In genomic region chr20:18176318-18176785, GRCh38 we compare ENCODE assay signal across 20 cellular contexts. TPM values are rescaled to one million over a fixed set of nuclear protein-coding genes. Genes with fewer than 3 reads are reported as not detected.
A peak's percentile ranks its signal among the peaks of the same experiment; 100 is the strongest.
DNase-seq lines count a peak whose midpoint lies in the region; ATAC-seq, FAIRE-seq and TF ChIP-seq lines count a peak whose summit lies in the region.
"Had no signal": no experiment of that assay in that cellular context is flagged by ENCODE, and none has a peak within 500 bp of the region (broad histone marks: within the 10 kb centered on the region; RNA-seq: fewer than 3 reads in every experiment).

No MANE protein-coding gene starts in this region.

- H3K4me2 ChIP-seq in IMR-90 (ENCODE audit: low read depth, low read length) (no peak overlapping the region), astrocyte (ENCODE audit: low read length) (no peak overlapping the region)
- H3K4me2 ChIP-seq: BLaER1 treated with 17β-estradiol and CSF1 and Interleukin-3, amounts not matched to agents 10 nM and 100 nM had no signal

- no peak overlapping the region for H3K23ac ChIP-seq in IMR-90 (ENCODE audit: low read depth, low read length)

- H2BK15ac ChIP-seq in IMR-90 (ENCODE audit: low read depth, low read length), result no peak overlapping the region

- BruUV-seq in IMR-90 (replicated peaks; lab: Mats Ljungman, UMichigan), result no TSS peak

- H3K4me3 ChIP-seq in IMR-90 (ENCODE audit: insufficient read depth, low read depth, low read length), result no peak overlapping the region
- H3K4me3 ChIP-seq in astrocyte (ENCODE audit: insufficient read depth, low read depth, low read length), result no peak overlapping the region
- no peak overlapping the region for H3K4me3 ChIP-seq in right cardiac atrium (ENCODE audit: low read length)
- H3K4me3 ChIP-seq: BLaER1 treated with 17β-estradiol and CSF1 and Interleukin-3, amounts not matched to agents 10 nM and 100 nM; esophagus muscularis mucosa had no signal

- peaks cover 14% of the 10 kb centered on the region for H3K4me1 Mint-ChIP-seq in activated CD8-positive, alpha-beta T cell treated with anti-CD3 and anti-CD28 coated beads for 36 hours (ENCODE audit: low read depth)
- H3K4me1 Mint-ChIP-seq in activated CD8-positive, alpha-beta T cell treated with anti-CD3 and anti-CD28 coated beads, Interleukin-2, amount 10 ng/mL, durations not matched to agents 7 days and 5 days (ENCODE audit: low read depth), result no peaks in the 10 kb centered on the region
- H3K4me1 Mint-ChIP-seq in astrocyte (ENCODE audit: low read depth, unreplicated experiment), result no peaks in the 10 kb centered on the region
- peaks cover 4% of the 10 kb centered on the region for H3K4me1 Mint-ChIP-seq in neural crest cell

- CTCF ChIA-PET in activated CD8-positive, alpha-beta T cell treated with anti-CD3 and anti-CD28 coated beads for 36 hours (lab: Charles Lee), result no interaction called here
- CTCF ChIA-PET in activated CD8-positive, alpha-beta T cell treated with anti-CD3 and anti-CD28 coated beads, Interleukin-2, amount 10 ng/mL, durations not matched to agents 7 days and 5 days (lab: Charles Lee), result no interaction called here
- CTCF ChIA-PET in IMR-90 (lab: Yijun Ruan, JAX), result no interaction called here

- no peak overlapping the region for H3K4ac ChIP-seq in IMR-90 (ENCODE audit: low read depth, low read length)

- in situ Hi-C loops in IMR-90 (cut with MboI; ENCODE audit: low sequenced_read_pairs), result no loop called here

- peaks cover 72% of the 10 kb centered on the region for H3K36me3 Mint-ChIP-seq in activated CD8-positive, alpha-beta T cell treated with anti-CD3 and anti-CD28 coated beads for 36 hours (ENCODE audit: low read depth)
- H3K36me3 Mint-ChIP-seq in activated CD8-positive, alpha-beta T cell treated with anti-CD3 and anti-CD28 coated beads, Interleukin-2, amount 10 ng/mL, durations not matched to agents 7 days and 5 days (ENCODE audit: low read depth), result peaks cover 62% of the 10 kb centered on the region
- H3K36me3 Mint-ChIP-seq in astrocyte (ENCODE audit: low read depth, unreplicated experiment) (peaks cover 32% of the 10 kb centered on the region), neural crest cell (ENCODE audit: low read depth) (peaks cover 38% of the 10 kb centered on the region)

- H3K9ac ChIP-seq in IMR-90 (ENCODE audit: low read depth, low read length) (no peak overlapping the region), astrocyte (ENCODE audit: low read length) (no peak overlapping the region)
- H3K9ac ChIP-seq: BLaER1 treated with 17β-estradiol and CSF1 and Interleukin-3, amounts not matched to agents 10 nM and 100 nM had no signal

- H3K18ac ChIP-seq in IMR-90 (ENCODE audit: low read depth, low read length), result no peak overlapping the region

- ATAC-seq in activated CD8-positive, alpha-beta T cell treated with anti-CD3 and anti-CD28 coated beads for 36 hours, result no peak
- ATAC-seq in activated CD8-positive, alpha-beta T cell treated with anti-CD3 and anti-CD28 coated beads, Interleukin-2, amount 10 ng/mL, durations not matched to agents 7 days and 5 days, result no peak
- ATAC-seq in IMR-90 (ENCODE audit: low read depth), result no peak
- no peak for ATAC-seq in right cardiac atrium
- no peak for ATAC-seq in HG03439 (IDR thresholded peaks at IDR 0.05; ENCODE audit: unreplicated experiment)
- no peak for ATAC-seq in GM21367 (IDR thresholded peaks at IDR 0.05; ENCODE audit: unreplicated experiment)
- ATAC-seq: natural killer cell treated with Interleukin-12 subunit alpha and Interleukin-12 subunit beta and Interleukin-15 and Interleukin-18, amount 100 ng/mL, for 72 hours; SK-N-SH treated with all-trans-retinoic acid at 6 μM for 48 hours had no signal

- no peaks in the 10 kb centered on the region; a peak in 1 of 4 replicates for H3K79me1 ChIP-seq in IMR-90 (ENCODE audit: low read depth in 1 of 2, low read length in 2 of 2)

- H3K9me1 ChIP-seq in IMR-90 (ENCODE audit: insufficient read depth, low read length), result no peaks in the 10 kb centered on the region

- dilution Hi-C loops in IMR-90 (cut with HindIII; ENCODE audit: low sequenced_read_pairs, unreplicated experiment), result no loop called here

- peaks cover 8% of the 10 kb centered on the region for H3K9me3 Mint-ChIP-seq in activated CD8-positive, alpha-beta T cell treated with anti-CD3 and anti-CD28 coated beads for 36 hours
- H3K9me3 Mint-ChIP-seq in activated CD8-positive, alpha-beta T cell treated with anti-CD3 and anti-CD28 coated beads, Interleukin-2, amount 10 ng/mL, durations not matched to agents 7 days and 5 days (ENCODE audit: insufficient read depth), result no peaks in the 10 kb centered on the region
- H3K9me3 Mint-ChIP-seq in astrocyte (ENCODE audit: unreplicated experiment) (peaks cover 14% of the 10 kb centered on the region), neural crest cell (peaks cover 6% of the 10 kb centered on the region)
- H3K9me3 Mint-ChIP-seq: natural killer cell treated with Interleukin-12 subunit alpha and Interleukin-12 subunit beta and Interleukin-15 and Interleukin-18, amount 100 ng/mL, for 72 hours had no signal

- H4K91ac ChIP-seq in IMR-90 (ENCODE audit: insufficient read depth, low read depth, low read length), result no peak overlapping the region

- TF ChIP-seq RAD21 in IMR-90 (IDR thresholded peaks at IDR 0.05; ENCODE audit: low read length), result no peak

- no peak for DNase-seq in activated CD8-positive, alpha-beta T cell treated with anti-CD3 and anti-CD28 coated beads for 36 hours
- no peak for DNase-seq in activated CD8-positive, alpha-beta T cell treated with anti-CD3 and anti-CD28 coated beads, Interleukin-2, amount 10 ng/mL, durations not matched to agents 7 days and 5 days
- no peak for DNase-seq in IMR-90
- DNase-seq in astrocyte (ENCODE audit: low read depth), result no peak
- DNase-seq in neural crest cell (ENCODE audit: low read depth, low spot score), result no peak
- no peak for DNase-seq in right cardiac atrium
- DNase-seq: activated CD4-positive, alpha-beta T cell treated with anti-CD3 and anti-CD28 coated beads, Interleukin-2, amount 10 ng/mL, durations not matched to agents 7 days and 5 days; DMS153; mesenchymal stem cell; stimulated activated CD4-positive, alpha-beta T cell treated with anti-CD3 and anti-CD28 coated beads, Interleukin-12 subunit alpha, Interleukin-12 subunit beta, amount 100 ng/mL, for 4 hours; stimulated activated naive CD4-positive, alpha-beta T cell had no signal

- H3K4me1 ChIP-seq in IMR-90 (ENCODE audit: control insufficient read depth, insufficient read depth, low read length), result no peaks in the 10 kb centered on the region
- no peaks in the 10 kb centered on the region for H3K4me1 ChIP-seq in astrocyte (ENCODE audit: insufficient read depth, low read length)
- no peaks in the 10 kb centered on the region for H3K4me1 ChIP-seq in right cardiac atrium (ENCODE audit: control insufficient read depth, insufficient read depth, low read length)
- H3K4me1 ChIP-seq: BLaER1 treated with 17β-estradiol and CSF1 and Interleukin-3, amounts not matched to agents 10 nM and 100 nM; esophagus muscularis mucosa had no signal

- intact Hi-C loops in activated CD8-positive, alpha-beta T cell treated with anti-CD3 and anti-CD28 coated beads for 36 hours (cut with micrococcal nuclease), result no loop called here
- intact Hi-C loops in IMR-90 (cut with micrococcal nuclease) (no loop called here), right cardiac atrium (cut with DNase I) (no loop called here)

- peak overlapping the region; percentile 55 for H2AK9ac ChIP-seq in IMR-90 (replicated peaks; ENCODE audit: low read depth, low read length, poor library complexity)

- H3K56ac ChIP-seq in IMR-90 (ENCODE audit: extremely low read depth, insufficient read depth, low read length), result no peak overlapping the region

- no peak for FAIRE-seq in astrocyte (lab: Jason Lieb, UNC)
- FAIRE-seq: A204.1, RCC 7860, TTC549 had no signal

- TF ChIP-seq CTCF in activated CD8-positive, alpha-beta T cell treated with anti-CD3 and anti-CD28 coated beads for 36 hours (IDR thresholded peaks at IDR 0.05), result no peak
- TF ChIP-seq CTCF in IMR-90 (conservative IDR thresholded peaks at IDR 0.05; ENCODE audit: low read depth, low read length) (no peak), astrocyte (IDR thresholded peaks at IDR 0.05; ENCODE audit: insufficient read depth, low read depth, low read length) (no peak), neural crest cell (conservative IDR thresholded peaks at IDR 0.05) (no peak)

- no peak overlapping the region for H3K14ac ChIP-seq in IMR-90 (replicated peaks; ENCODE audit: low read depth, low read length)

- H3K27me3 Mint-ChIP-seq in activated CD8-positive, alpha-beta T cell treated with anti-CD3 and anti-CD28 coated beads for 36 hours, result no peaks in the 10 kb centered on the region
- no peaks in the 10 kb centered on the region for H3K27me3 Mint-ChIP-seq in activated CD8-positive, alpha-beta T cell treated with anti-CD3 and anti-CD28 coated beads, Interleukin-2, amount 10 ng/mL, durations not matched to agents 7 days and 5 days (ENCODE audit: low read depth)
- H3K27me3 Mint-ChIP-seq in astrocyte (ENCODE audit: low read depth, unreplicated experiment) (no peaks in the 10 kb centered on the region), neural crest cell (ENCODE audit: low read depth) (no peaks in the 10 kb centered on the region)
- H3K27me3 Mint-ChIP-seq: activated CD4-positive, alpha-beta T cell treated with anti-CD3 and anti-CD28 coated beads, Interleukin-2, amount 10 ng/mL, durations not matched to agents 7 days and 5 days; natural killer cell treated with Interleukin-12 subunit alpha and Interleukin-12 subunit beta and Interleukin-15 and Interleukin-18, amount 100 ng/mL, for 72 hours had no signal

- POLR2A ChIA-PET in activated CD8-positive, alpha-beta T cell treated with anti-CD3 and anti-CD28 coated beads for 36 hours (lab: Charles Lee), result no interaction called here
- POLR2A ChIA-PET in activated CD8-positive, alpha-beta T cell treated with anti-CD3 and anti-CD28 coated beads, Interleukin-2, amount 10 ng/mL, durations not matched to agents 7 days and 5 days (lab: Charles Lee), result no interaction called here
- POLR2A ChIA-PET in IMR-90 (lab: Charles Lee; ENCODE audit: unreplicated experiment), result no interaction called here

- no peak overlapping the region for H2BK5ac ChIP-seq in IMR-90 (ENCODE audit: low read depth, low read length, poor library complexity, severe bottlenecking)

- H3K27me3 ChIP-seq in IMR-90 (ENCODE audit: control insufficient read depth, insufficient read depth, low read length) (no peaks in the 10 kb centered on the region), astrocyte (ENCODE audit: insufficient read depth, low read length) (no peaks in the 10 kb centered on the region), right cardiac atrium (ENCODE audit: control insufficient read depth, insufficient read depth) (no peaks in the 10 kb centered on the region)
- H3K27me3 ChIP-seq: BLaER1 treated with 17β-estradiol and CSF1 and Interleukin-3, amounts not matched to agents 10 nM and 100 nM; esophagus muscularis mucosa had no signal

- peak overlapping the region; percentile 1 for H3K27ac Mint-ChIP-seq in activated CD8-positive, alpha-beta T cell treated with anti-CD3 and anti-CD28 coated beads for 36 hours
- no peak overlapping the region for H3K27ac Mint-ChIP-seq in activated CD8-positive, alpha-beta T cell treated with anti-CD3 and anti-CD28 coated beads, Interleukin-2, amount 10 ng/mL, durations not matched to agents 7 days and 5 days
- H3K27ac Mint-ChIP-seq in astrocyte (ENCODE audit: unreplicated experiment), result peak overlapping the region; percentile 42
- H3K27ac Mint-ChIP-seq in neural crest cell (ENCODE audit: unreplicated experiment), result peak overlapping the region; percentile 94
- H3K27ac Mint-ChIP-seq: activated CD4-positive, alpha-beta T cell treated with anti-CD3 and anti-CD28 coated beads, Interleukin-2, amount 10 ng/mL, durations not matched to agents 7 days and 5 days; natural killer cell treated with Interleukin-12 subunit alpha and Interleukin-12 subunit beta and Interleukin-15 and Interleukin-18, amount 100 ng/mL, for 72 hours had no signal

- H2AK5ac ChIP-seq in IMR-90 (ENCODE audit: low read depth, low read length), result no peak overlapping the region

- H4K20me1 ChIP-seq in IMR-90 (ENCODE audit: insufficient read depth, low read length) (no peaks in the 10 kb centered on the region), astrocyte (ENCODE audit: insufficient read depth, low read length) (peaks cover 6% of the 10 kb centered on the region)

- WGBS in IMR-90 (ENCODE audit: extremely low coverage in 2 of 2, insufficient read length in 1 of 2), 2 experiments, result 84% methylated on average over 4 of the region's 8 CpGs; no CpG with 5 or more reads in 1 of the 2 experiments
- WGBS in right cardiac atrium, result 89% methylated on average over 8 of the region's 8 CpGs

- no peak overlapping the region for H3K27ac ChIP-seq in IMR-90 (ENCODE audit: insufficient read depth, low read length)
- H3K27ac ChIP-seq in astrocyte (ENCODE audit: low read depth, low read length), result no peak overlapping the region
- no peak overlapping the region for H3K27ac ChIP-seq in right cardiac atrium (ENCODE audit: low read length)
- H3K27ac ChIP-seq: BLaER1 treated with 17β-estradiol and CSF1 and Interleukin-3, amounts not matched to agents 10 nM and 100 nM; esophagus muscularis mucosa had no signal

- no peaks in the 10 kb centered on the region; the same call in 1 of the 2 replicates for H3K9me3 ChIP-seq in IMR-90 (ENCODE audit: control insufficient read depth, insufficient read depth, low read length)
- no peaks in the 10 kb centered on the region for H3K9me3 ChIP-seq in astrocyte (ENCODE audit: insufficient read depth, low read depth, low read length)
- no peaks in the 10 kb centered on the region for H3K9me3 ChIP-seq in right cardiac atrium (ENCODE audit: control insufficient read depth, low read length)

- H2BK120ac ChIP-seq in IMR-90 (ENCODE audit: low read depth, low read length), result no peak overlapping the region

- H2AFZ ChIP-seq in IMR-90 (replicated peaks; ENCODE audit: low read length, poor library complexity) (no peak overlapping the region), astrocyte (ENCODE audit: low read depth, low read length) (no peak overlapping the region)

- no peak overlapping the region for H3K4me3 Mint-ChIP-seq in activated CD8-positive, alpha-beta T cell treated with anti-CD3 and anti-CD28 coated beads for 36 hours
- H3K4me3 Mint-ChIP-seq in activated CD8-positive, alpha-beta T cell treated with anti-CD3 and anti-CD28 coated beads, Interleukin-2, amount 10 ng/mL, durations not matched to agents 7 days and 5 days, result no peak overlapping the region
- no peak overlapping the region for H3K4me3 Mint-ChIP-seq in astrocyte (ENCODE audit: unreplicated experiment)
- H3K4me3 Mint-ChIP-seq in neural crest cell, result no peak overlapping the region
- H3K4me3 Mint-ChIP-seq: activated CD4-positive, alpha-beta T cell treated with anti-CD3 and anti-CD28 coated beads, Interleukin-2, amount 10 ng/mL, durations not matched to agents 7 days and 5 days; natural killer cell treated with Interleukin-12 subunit alpha and Interleukin-12 subunit beta and Interleukin-15 and Interleukin-18, amount 100 ng/mL, for 72 hours had no signal

- no peak overlapping the region for H2BK20ac ChIP-seq in IMR-90 (ENCODE audit: low read depth, low read length)

- peaks cover 4% of the 10 kb centered on the region for H3K36me3 ChIP-seq in IMR-90 (ENCODE audit: control insufficient read depth, insufficient read depth, low read length)
- peaks cover 3% of the 10 kb centered on the region for H3K36me3 ChIP-seq in astrocyte (ENCODE audit: insufficient read depth, low read length)

- H4K5ac ChIP-seq in IMR-90 (ENCODE audit: low read depth, low read length), result no peak overlapping the region

- peaks cover 4% of the 10 kb centered on the region for H3K79me2 ChIP-seq in astrocyte (ENCODE audit: insufficient read depth, low read length)

- TF ChIP-seq POLR2A in IMR-90 (IDR thresholded peaks at IDR 0.05; ENCODE audit: low read depth, low read length), result no peak

- no peak overlapping the region for H4K8ac ChIP-seq in IMR-90 (ENCODE audit: low read depth in 2 of 2, low read length in 2 of 2)

RNA-seq across cellular contexts. Expression of gene KAT14, which starts 38.7 kb away (rescaled TPM):
- total RNA-seq in activated CD8-positive, alpha-beta T cell treated with anti-CD3 and anti-CD28 coated beads for 36 hours, result 10 to 100 TPM; 17.9 to 18.4 TPM
- total RNA-seq in activated CD8-positive, alpha-beta T cell treated with anti-CD3 and anti-CD28 coated beads, Interleukin-2, amount 10 ng/mL, durations not matched to agents 7 days and 5 days, result 10 to 100 TPM; 14.5 to 16.0 TPM
- total RNA-seq in IMR-90 (2012; rRNA removed) (12.4 and 15.3 TPM in 2 replicates), astrocyte (8.4 and 10.0 TPM in 2 replicates), neural crest cell (30.7 and 31.9 TPM in 2 replicates), right cardiac atrium (10 to 100 TPM in 3 of 4 donors, 1 to 10 TPM in 1; 9.0 to 14.5 (median 13.4) TPM)
- polyA plus RNA-seq in IMR-90 (2012; rRNA removed) (5.9 and 6.7 TPM in 2 replicates), right cardiac atrium (7.3 TPM)
- 2.2 and 4.3 TPM in 2 replicates for polyA plus RNA-seq in IMR-90 (2012; cell fraction: cytosol; rRNA removed)
- polyA plus RNA-seq in IMR-90 (2012; cell fraction: nucleus; rRNA removed; ENCODE audit: low replicate concordance), result 1.3 and 5.5 TPM in 2 replicates

RNA-seq across cellular contexts. Expression of gene PET117, which starts 38.7 kb away (rescaled TPM):
- 10 to 100 TPM; 17.2 to 19.4 TPM for total RNA-seq in activated CD8-positive, alpha-beta T cell treated with anti-CD3 and anti-CD28 coated beads for 36 hours
- 10 to 100 TPM; 11.0 to 12.9 TPM for total RNA-seq in activated CD8-positive, alpha-beta T cell treated with anti-CD3 and anti-CD28 coated beads, Interleukin-2, amount 10 ng/mL, durations not matched to agents 7 days and 5 days
- 3.9 and 12.8 TPM in 2 replicates for total RNA-seq in IMR-90 (2012; rRNA removed)
- 7.8 and 8.3 TPM in 2 replicates for polyA plus RNA-seq in IMR-90 (2012; rRNA removed)
- polyA plus RNA-seq in IMR-90 (2012; cell fraction: cytosol; rRNA removed), result 2.1 and 5.4 TPM in 2 replicates
- polyA plus RNA-seq in IMR-90 (2012; cell fraction: nucleus; rRNA removed; ENCODE audit: low replicate concordance), result 0.63 and 3.7 TPM in 2 replicates
- total RNA-seq in astrocyte, result 8.6 and 10.7 TPM in 2 replicates
- total RNA-seq in neural crest cell, result 17.8 and 18.7 TPM in 2 replicates
- total RNA-seq in right cardiac atrium, result 10 to 100 TPM in 2 of 4 donors, 1 to 10 TPM in 2; 9.4 to 10.9 (median 10.1) TPM
- 11.4 TPM for polyA plus RNA-seq in right cardiac atrium
